In the genomic region with DNA sequence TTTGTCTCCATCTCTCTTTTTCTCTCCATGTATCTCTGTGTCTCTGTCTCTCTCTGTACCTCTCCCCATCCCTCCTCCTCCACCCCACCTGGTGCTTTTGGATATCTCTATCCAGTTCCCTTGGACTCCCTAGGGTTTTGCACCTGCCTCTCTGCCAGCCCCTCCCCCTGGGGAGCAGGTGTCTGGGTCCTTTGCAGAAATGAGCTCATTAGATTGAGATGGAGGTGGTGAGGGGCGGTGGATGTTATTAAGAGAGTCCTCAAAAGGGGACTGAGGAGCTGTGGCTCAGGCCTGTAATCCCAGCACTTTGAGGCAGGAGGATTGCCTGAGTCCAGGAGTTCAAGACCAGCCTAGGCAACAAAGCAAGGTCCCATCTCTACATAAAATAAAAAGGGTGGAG, we compare ENCODE assay signal across 10 cellular contexts. TPM values are rescaled to one million over a fixed set of nuclear protein-coding genes. Genes with fewer than 3 reads are reported as not detected.
DNase-seq lines count a peak whose midpoint lies in the region; ATAC-seq and TF ChIP-seq lines count a peak whose summit lies in the region.
"Had no signal": no experiment of that assay in that cellular context is flagged by ENCODE, and none has a peak within 500 bp of the region (broad histone marks: within the 10 kb centered on the region; RNA-seq: fewer than 3 reads in every experiment).

No MANE protein-coding gene starts in this region.

- H3K9me3 ChIP-seq in neuronal stem cell (replicated peaks in 1 of 2; ENCODE audit: control insufficient read depth in 2 of 2, insufficient read depth in 1 of 2, low read depth in 1 of 2, low read length in 2 of 2) = peaks cover 0 to 1% of the 10 kb centered on the region in 2 donors

- H2AK5ac ChIP-seq in neuronal stem cell (ENCODE audit: low read depth, low read length) = no peak overlapping the region

- no peaks in the 10 kb centered on the region for H3K9me3 Mint-ChIP-seq in activated CD8-positive, alpha-beta memory T cell treated with anti-CD3 and anti-CD28 coated beads, Interleukin-2, amount 10 ng/mL, durations not matched to agents 7 days and 5 days (ENCODE audit: low read depth)
- no peaks in the 10 kb centered on the region for H3K9me3 Mint-ChIP-seq in activated naive CD8-positive, alpha-beta T cell (ENCODE audit: low read depth)
- no peaks in the 10 kb centered on the region for H3K9me3 Mint-ChIP-seq in stimulated activated naive CD8-positive, alpha-beta T cell treated with anti-CD3 and anti-CD28 coated beads, Interleukin-15, amount 100 ng/mL, for 72 hours

- H3K14ac ChIP-seq in neuronal stem cell (ENCODE audit: low read length) = no peak overlapping the region

- no peak for ATAC-seq in activated CD8-positive, alpha-beta memory T cell treated with anti-CD3 and anti-CD28 coated beads, Interleukin-2, amount 10 ng/mL, durations not matched to agents 7 days and 5 days
- ATAC-seq in stimulated activated naive CD8-positive, alpha-beta T cell treated with anti-CD3 and anti-CD28 coated beads, Interleukin-15, amount 100 ng/mL, for 72 hours = no peak

- no CpG with 5 or more reads among the region's 1 CpG for WGBS in neuronal stem cell (ENCODE audit: extremely low coverage in 2 of 2, insufficient read length in 2 of 2, insufficient replicate concordance in 1 of 2), 2 donors

- H2BK120ac ChIP-seq in neuronal stem cell (ENCODE audit: low read depth, low read length) = no peak overlapping the region

- no peak overlapping the region for H3K18ac ChIP-seq in neuronal stem cell (ENCODE audit: low read length)

- H3K27ac ChIP-seq in neuronal stem cell (replicated peaks; ENCODE audit: low read length) = no peak overlapping the region

- no peak overlapping the region for H3K23ac ChIP-seq in neuronal stem cell (ENCODE audit: low read depth, low read length, poor library complexity)

- no peak overlapping the region for H4K8ac ChIP-seq in neuronal stem cell (ENCODE audit: low read depth, low read length)

- H3K4me3 Mint-ChIP-seq in activated CD8-positive, alpha-beta memory T cell treated with anti-CD3 and anti-CD28 coated beads, Interleukin-2, amount 10 ng/mL, durations not matched to agents 7 days and 5 days = peak overlapping the region; percentile 74
- peak overlapping the region; percentile 88 for H3K4me3 Mint-ChIP-seq in activated naive CD8-positive, alpha-beta T cell
- H3K4me3 Mint-ChIP-seq in stimulated activated naive CD8-positive, alpha-beta T cell treated with anti-CD3 and anti-CD28 coated beads, Interleukin-15, amount 100 ng/mL, for 72 hours = peak overlapping the region; percentile 82 to 88

- H3K36me3 Mint-ChIP-seq in activated CD8-positive, alpha-beta memory T cell treated with anti-CD3 and anti-CD28 coated beads, Interleukin-2, amount 10 ng/mL, durations not matched to agents 7 days and 5 days = peaks cover 16% of the 10 kb centered on the region
- peaks cover 6% of the 10 kb centered on the region for H3K36me3 Mint-ChIP-seq in activated naive CD8-positive, alpha-beta T cell

- peaks cover 1% of the 10 kb centered on the region for H3K79me1 ChIP-seq in neuronal stem cell (ENCODE audit: low read depth, low read length)

- H3K27me3 Mint-ChIP-seq in activated CD8-positive, alpha-beta memory T cell treated with anti-CD3 and anti-CD28 coated beads, Interleukin-2, amount 10 ng/mL, durations not matched to agents 7 days and 5 days = no peaks in the 10 kb centered on the region
- no peaks in the 10 kb centered on the region for H3K27me3 Mint-ChIP-seq in activated naive CD8-positive, alpha-beta T cell
- no peaks in the 10 kb centered on the region for H3K27me3 Mint-ChIP-seq in stimulated activated naive CD8-positive, alpha-beta T cell treated with anti-CD3 and anti-CD28 coated beads, Interleukin-15, amount 100 ng/mL, for 72 hours

- peaks cover 12 to 15% of the 10 kb centered on the region in 2 donors for H3K4me1 ChIP-seq in neuronal stem cell (ENCODE audit: control insufficient read depth in 2 of 2, insufficient read depth in 1 of 2, low read depth in 1 of 2, low read length in 2 of 2)

- H3K4ac ChIP-seq in neuronal stem cell (ENCODE audit: low read length) = no peak overlapping the region

- H2AFZ ChIP-seq in neuronal stem cell (ENCODE audit: low read length) = no peak overlapping the region

- no peak for TF ChIP-seq CTCF in foreskin fibroblast (IDR thresholded peaks at IDR 0.05; ENCODE audit: low read depth, low read length)

- H2BK5ac ChIP-seq in neuronal stem cell (ENCODE audit: low read length) = no peak overlapping the region

- peak overlapping the region; percentile 85 for H3K27ac Mint-ChIP-seq in activated CD8-positive, alpha-beta memory T cell treated with anti-CD3 and anti-CD28 coated beads, Interleukin-2, amount 10 ng/mL, durations not matched to agents 7 days and 5 days
- H3K27ac Mint-ChIP-seq in activated naive CD8-positive, alpha-beta T cell = peak overlapping the region; percentile 74
- H3K27ac Mint-ChIP-seq in stimulated activated naive CD8-positive, alpha-beta T cell treated with anti-CD3 and anti-CD28 coated beads, Interleukin-15, amount 100 ng/mL, for 72 hours = peak overlapping the region in 1 of 2 donors; percentile 95

- no peaks in the 10 kb centered on the region for H3K36me3 ChIP-seq in neuronal stem cell (replicated peaks in 1 of 2; ENCODE audit: control insufficient read depth in 2 of 2, insufficient read depth in 2 of 2, low read length in 2 of 2)

- H3K4me3 ChIP-seq in foreskin fibroblast (ENCODE audit: low read depth in 1 of 2, low read length in 2 of 2) = no peak overlapping the region
- H3K4me3 ChIP-seq in neuronal stem cell (ENCODE audit: low read length in 2 of 2) = no peak overlapping the region

- DNase-seq in activated CD8-positive, alpha-beta memory T cell treated with anti-CD3 and anti-CD28 coated beads, Interleukin-2, amount 10 ng/mL, durations not matched to agents 7 days and 5 days = no peak
- no peak for DNase-seq in activated CD8-positive, alpha-beta memory T cell treated with anti-CD3 and anti-CD28 coated beads, Interleukin-2, amount 50 U/mL, for 4 hours
- peak; percentile 97 for DNase-seq in NCI-H2171 treated with DMSO at 0.1 percent for 48 hours (lab: John Stamatoyannopoulos, UW)
- no peak for DNase-seq in stimulated activated naive CD8-positive, alpha-beta T cell treated with anti-CD3 and anti-CD28 coated beads, Interleukin-15, amount 100 ng/mL, for 72 hours
- no peak for DNase-seq in foreskin fibroblast
- DNase-seq in neuronal stem cell (ENCODE audit: low spot score) = no peak
- DNase-seq in anterior cingulate cortex (lab: John Stamatoyannopoulos, UW) = no peak
- DNase-seq: aorta, T-helper 9 cell had no signal

- peaks cover 65% of the 10 kb centered on the region for H3K4me1 Mint-ChIP-seq in activated CD8-positive, alpha-beta memory T cell treated with anti-CD3 and anti-CD28 coated beads, Interleukin-2, amount 10 ng/mL, durations not matched to agents 7 days and 5 days
- H3K4me1 Mint-ChIP-seq in activated naive CD8-positive, alpha-beta T cell (ENCODE audit: low read depth) = peaks cover 70% of the 10 kb centered on the region
- H3K4me1 Mint-ChIP-seq in stimulated activated naive CD8-positive, alpha-beta T cell treated with anti-CD3 and anti-CD28 coated beads, Interleukin-15, amount 100 ng/mL, for 72 hours = peaks cover 80% of the 10 kb centered on the region

- H3K4me2 ChIP-seq in neuronal stem cell (ENCODE audit: insufficient read depth, low read length, poor library complexity, severe bottlenecking) = no peak overlapping the region

- no peak overlapping the region for H3K9ac ChIP-seq in neuronal stem cell (ENCODE audit: low read depth, low read length, poor library complexity)

- peaks cover 3 to 28% (median 23%) of the 10 kb centered on the region in 3 experiments for H3K27me3 ChIP-seq in neuronal stem cell (ENCODE audit: control insufficient read depth in 3 of 3, insufficient read depth in 3 of 3, low read depth in 1 of 3, low read length in 3 of 3)

- CTCF ChIA-PET in activated CD8-positive, alpha-beta memory T cell treated with anti-CD3 and anti-CD28 coated beads, Interleukin-2, amount 10 ng/mL, durations not matched to agents 7 days and 5 days (lab: Charles Lee) = interaction anchor here (0.7 to 9.5 kb wide), 6 partner anchors 13 to 110 kb away, joined by 3 to 145 read pairs (median 20); a partner anchor contains a TSS

- no peak overlapping the region for H2BK15ac ChIP-seq in neuronal stem cell (ENCODE audit: low read length)

- no peak overlapping the region for H4K91ac ChIP-seq in neuronal stem cell (ENCODE audit: low read depth, low read length, poor library complexity)

- no peak overlapping the region for H2BK12ac ChIP-seq in neuronal stem cell (ENCODE audit: low read length)

RNA-seq across cellular contexts. Expression of a gene that starts 2.1 kb away (rescaled TPM):
- 10 to 100 TPM; 43.9 to 53.0 TPM for total RNA-seq in activated CD8-positive, alpha-beta memory T cell treated with anti-CD3 and anti-CD28 coated beads, Interleukin-2, amount 10 ng/mL, durations not matched to agents 7 days and 5 days
- polyA plus RNA-seq in neuronal stem cell (2013, experiment 1 of 2) = 0.20 TPM
- 0.11 TPM for polyA plus RNA-seq in neuronal stem cell (2013, experiment 2 of 2)

RNA-seq across cellular contexts. Expression of a gene that starts 23.6 kb away (rescaled TPM):
- under 1 TPM; 0.40 to 0.58 TPM for total RNA-seq in activated CD8-positive, alpha-beta memory T cell treated with anti-CD3 and anti-CD28 coated beads, Interleukin-2, amount 10 ng/mL, durations not matched to agents 7 days and 5 days
- 0.03 TPM for polyA plus RNA-seq in neuronal stem cell (2013, experiment 1 of 2)
- 0.12 TPM for polyA plus RNA-seq in neuronal stem cell (2013, experiment 2 of 2)

RNA-seq across cellular contexts. Expression of a gene that starts 23.9 kb away (rescaled TPM):
- total RNA-seq in activated CD8-positive, alpha-beta memory T cell treated with anti-CD3 and anti-CD28 coated beads, Interleukin-2, amount 10 ng/mL, durations not matched to agents 7 days and 5 days = 10 to 100 TPM; 62.3 to 74.7 TPM
- 21.9 TPM for polyA plus RNA-seq in neuronal stem cell (2013, experiment 1 of 2)
- 20.9 TPM for polyA plus RNA-seq in neuronal stem cell (2013, experiment 2 of 2)

RNA-seq across cellular contexts. Expression of a gene that starts 48.5 kb away (rescaled TPM):
- total RNA-seq in activated CD8-positive, alpha-beta memory T cell treated with anti-CD3 and anti-CD28 coated beads, Interleukin-2, amount 10 ng/mL, durations not matched to agents 7 days and 5 days = 1 to 10 TPM; 5.2 to 6.5 TPM
- polyA plus RNA-seq in neuronal stem cell (2013, experiment 1 of 2) = 4.2 TPM
- 4.7 TPM for polyA plus RNA-seq in neuronal stem cell (2013, experiment 2 of 2)
